Comparison of ENCODE assay signal across 9 cellular contexts in the genomic region with DNA sequence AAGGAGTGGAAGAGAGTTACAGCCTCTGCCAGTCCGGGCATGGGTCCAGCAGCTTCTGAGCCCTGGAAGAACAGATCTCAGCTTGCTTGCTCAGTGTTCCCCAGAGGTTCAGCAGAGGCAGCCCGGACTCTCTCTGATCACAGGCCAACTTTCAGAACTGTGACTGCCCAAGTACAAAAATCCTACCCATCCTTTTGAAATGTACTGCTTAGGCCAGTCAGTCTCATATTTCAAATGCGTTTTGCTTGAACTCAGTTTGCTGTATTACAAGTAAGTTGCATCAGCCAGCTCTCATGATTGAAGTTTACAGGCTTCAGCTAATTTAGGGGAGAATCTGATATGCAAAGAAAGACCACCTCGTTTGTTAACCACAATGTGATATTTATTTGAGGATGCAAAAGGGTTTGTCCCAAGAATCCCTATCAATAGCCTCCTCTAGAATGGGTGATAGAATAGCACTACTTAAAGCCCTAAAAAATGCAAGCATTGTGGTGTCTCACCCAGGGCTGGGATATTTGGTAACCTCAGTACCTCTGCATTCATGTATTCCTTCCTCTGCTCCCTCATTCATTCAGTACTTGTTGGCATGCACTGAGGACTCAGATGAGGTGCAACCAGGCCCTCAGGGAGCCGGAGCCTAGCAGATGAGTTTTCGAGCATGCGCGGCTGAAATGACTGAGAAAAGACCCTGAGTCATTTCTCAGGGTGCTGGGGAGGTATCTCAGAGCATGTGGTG. TPM values are rescaled to one million over a fixed set of nuclear protein-coding genes. Genes with fewer than 3 reads are reported as not detected.
DNase-seq lines count a peak whose midpoint lies in the region; ATAC-seq, FAIRE-seq and TF ChIP-seq lines count a peak whose summit lies in the region.
"Had no signal": no experiment of that assay in that cellular context is flagged by ENCODE, and none has a peak within 500 bp of the region (broad histone marks: within the 10 kb centered on the region; RNA-seq: fewer than 3 reads in every experiment).

No MANE protein-coding gene starts in this region.

- WGBS in H1 (ENCODE audit: extremely low coverage in 1 of 2, insufficient coverage in 1 of 2, insufficient read length in 1 of 2, insufficient replicate concordance in 2 of 2, low coverage in 1 of 2, low lambda C conversion rate in 2 of 2, missing lambda C conversion rate in 1 of 2), 2 experiments = 89% methylated on average over 8 of the region's 8 CpGs; no CpG with 5 or more reads in 1 of the 2 experiments

- H3K4ac ChIP-seq in H1 (replicated peaks; ENCODE audit: insufficient read length, low read depth, low read length) = no peak overlapping the region

- H4K8ac ChIP-seq in H1 (ENCODE audit: extremely low read depth, insufficient read depth, low read length) = no peak overlapping the region

- H3K27ac ChIP-seq in H1 (ENCODE audit: low read depth, low read length) (no peak overlapping the region), osteoblast (ENCODE audit: low read depth, low read length) (peak overlapping the region; percentile 84)

- no peak overlapping the region for H3K4me3 ChIP-seq in H1 (ENCODE audit: extremely low read depth in 1 of 4, insufficient read depth in 2 of 4, low read depth in 3 of 4, low read length in 4 of 4)
- peak overlapping the region; percentile 48 for H3K4me3 ChIP-seq in osteoblast (ENCODE audit: insufficient read depth, low read length)

- H2BK15ac ChIP-seq in H1 (ENCODE audit: low read length) = no peak overlapping the region

- no peak for TF ChIP-seq POLR2A in H1 (IDR thresholded peaks at IDR 0.05; ENCODE audit: control extremely low read depth in 1 of 2, low read depth in 2 of 2, low read length in 2 of 2)

- TF ChIP-seq EP300 in H1 (IDR thresholded peaks at IDR 0.05; ENCODE audit: borderline replicate concordance in 1 of 2, low read depth in 2 of 2, low read length in 2 of 2) = no peak

- H3K79me2 ChIP-seq in H1 (ENCODE audit: control insufficient read depth in 1 of 2, insufficient read depth in 2 of 2, low read length in 2 of 2) (peaks cover 2 to 32% of the 10 kb centered on the region in 2 experiments; a peak in 3 of 4 replicates), osteoblast (ENCODE audit: insufficient read depth, low read length) (peaks cover 45% of the 10 kb centered on the region)

- H2BK120ac ChIP-seq in H1 (replicated peaks; ENCODE audit: low read depth, low read length) = no peak overlapping the region

- no peak overlapping the region for H2AK5ac ChIP-seq in H1 (ENCODE audit: low read depth, low read length)

- no peak overlapping the region for H2BK20ac ChIP-seq in H1 (ENCODE audit: low read length)

- no peak overlapping the region for H3K14ac ChIP-seq in H1 (ENCODE audit: insufficient read length)

- H3K23me2 ChIP-seq in H1 (ENCODE audit: low read depth, low read length) = no peaks in the 10 kb centered on the region

- peaks cover 0 to 1% (median 0%) of the 10 kb centered on the region in 4 experiments; a peak in 1 of 7 replicates for H3K4me1 ChIP-seq in H1 (replicated peaks in 1 of 4; ENCODE audit: control insufficient read depth in 3 of 4, insufficient read depth in 4 of 4, low read length in 3 of 4)
- peaks cover 28% of the 10 kb centered on the region for H3K4me1 ChIP-seq in osteoblast (ENCODE audit: insufficient read depth, low read length)

- no peak for TF ChIP-seq RAD21 in H1 (IDR thresholded peaks at IDR 0.05 in 1 of 2, conservative IDR thresholded peaks at IDR 0.05 in 1 of 2; ENCODE audit: low read depth in 2 of 2, low read length in 2 of 2)

- H2AFZ ChIP-seq in H1 (ENCODE audit: low read length) (no peak overlapping the region), osteoblast (ENCODE audit: low read length) (peak overlapping the region; percentile 21)

- no peak overlapping the region for H2BK12ac ChIP-seq in H1 (ENCODE audit: low read depth, low read length)

- no peak overlapping the region for H2BK5ac ChIP-seq in H1 (ENCODE audit: low read depth, low read length)

- no peak overlapping the region for H4K91ac ChIP-seq in H1 (replicated peaks; ENCODE audit: insufficient read length, low read length)

- no peak overlapping the region for H3K4me2 ChIP-seq in H1 (ENCODE audit: insufficient read depth in 1 of 2, low read depth in 2 of 2, low read length in 2 of 2)
- H3K4me2 ChIP-seq in osteoblast (ENCODE audit: insufficient read depth, low read length) = peak overlapping the region; percentile 69

- H3K9me3 ChIP-seq in H1 (ENCODE audit: insufficient read depth in 2 of 2, low read depth in 1 of 2, low read length in 1 of 2) (no peaks in the 10 kb centered on the region), osteoblast (ENCODE audit: low read depth, low read length) (no peaks in the 10 kb centered on the region)

- no peak overlapping the region for H3K56ac ChIP-seq in H1 (replicated peaks; ENCODE audit: insufficient read length, low read depth, low read length)

- CTCF ChIA-PET in H1 (lab: Charles Lee; ENCODE audit: partially characterized antibody) = interaction anchor here (1.6 to 4.5 kb wide), 3 partner anchors 10 to 160 kb away, joined by 3 to 31 read pairs (median 8); no protein-coding TSS in a partner anchor

- H3K79me1 ChIP-seq in H1 (ENCODE audit: low read depth, low read length) = peaks cover 4% of the 10 kb centered on the region

- no peaks in the 10 kb centered on the region for H3K27me3 ChIP-seq in H1 (replicated peaks in 1 of 4; ENCODE audit: control insufficient read depth in 3 of 4, extremely low read depth in 1 of 4, insufficient read depth in 3 of 4, low read length in 3 of 4)
- H3K27me3 ChIP-seq in osteoblast (ENCODE audit: insufficient read depth, low read length) = no peaks in the 10 kb centered on the region

- H4K20me1 ChIP-seq in H1 (replicated peaks in 1 of 2; ENCODE audit: control insufficient read depth in 1 of 2, insufficient read depth in 2 of 2, low read length in 2 of 2) = peaks cover 2 to 11% of the 10 kb centered on the region in 2 experiments
- no peaks in the 10 kb centered on the region for H4K20me1 ChIP-seq in osteoblast (ENCODE audit: insufficient read depth, low read length)

- no peak for FAIRE-seq in H1 (lab: Jason Lieb, UNC)

- no peak for ATAC-seq in HG02970 (IDR thresholded peaks at IDR 0.05; ENCODE audit: low FRiP score, unreplicated experiment)
- no peak for ATAC-seq in GM21367 (IDR thresholded peaks at IDR 0.05; ENCODE audit: unreplicated experiment)

- H3K23ac ChIP-seq in H1 (ENCODE audit: insufficient read length) = no peak overlapping the region

- H4K5ac ChIP-seq in H1 (ENCODE audit: insufficient read length, low read depth, low read length) = no peak overlapping the region

- H3K18ac ChIP-seq in H1 (ENCODE audit: extremely low read depth, low read length) = no peak overlapping the region

- H3K9ac ChIP-seq in H1 (replicated peaks in 1 of 4; ENCODE audit: extremely low read depth in 1 of 4, low read depth in 3 of 4, low read length in 3 of 4) = no peak overlapping the region; a peak in 1 of 7 replicates

- POLR2A ChIA-PET in H1 (lab: Charles Lee; ENCODE audit: partially characterized antibody) = interaction anchor here (1.1 to 1.8 kb wide), 4 partner anchors 9 to 19 kb away, joined by 3 to 13 read pairs (median 4); partner anchors contain the start of gene ANKRD61

- peak; percentile 35 for DNase-seq in NCI-H510A treated with DMSO at 0.1 percent for 48 hours (lab: John Stamatoyannopoulos, UW)
- no peak for DNase-seq in NCI-H510A (lab: John Stamatoyannopoulos, UW)
- DNase-seq in NCI-H69 (lab: John Stamatoyannopoulos, UW) = peak; percentile 64
- no peak for DNase-seq in H1 (ENCODE audit: low read depth in 1 of 2, low spot score in 2 of 2)
- peak; percentile 87 for DNase-seq in osteoblast (ENCODE audit: insufficient read length, low spot score, missing footprints)
- no peak for DNase-seq in NCI-H2081 treated with DMSO at 0.1 percent for 48 hours (lab: John Stamatoyannopoulos, UW)
- DNase-seq: CD4-positive, CD25-positive, alpha-beta regulatory T cell had no signal

- peaks cover 36 to 84% (median 57%) of the 10 kb centered on the region in 4 experiments for H3K36me3 ChIP-seq in H1 (ENCODE audit: control insufficient read depth in 2 of 4, insufficient read depth in 4 of 4, low read length in 3 of 4)
- H3K36me3 ChIP-seq in osteoblast (ENCODE audit: insufficient read depth, low read length) = peaks cover 33% of the 10 kb centered on the region

- TF ChIP-seq CTCF in H1 (IDR thresholded peaks at IDR 0.05; ENCODE audit: control extremely low read depth in 1 of 3, insufficient read depth in 1 of 3, low read depth in 1 of 3, low read length in 3 of 3) (no peak), osteoblast (IDR thresholded peaks at IDR 0.05; ENCODE audit: extremely low read depth, low read depth, low read length) (no peak)

RNA-seq across cellular contexts. Expression of gene AIMP2, which starts 7.0 kb away (rescaled TPM):
- total RNA-seq in H1 (2021; fragmentation: NEBNext Ultra II Directional; extraction: Animal tissue kit (Norgen Biotek cat#: 25700)) = 82.4 and 85.6 TPM in 2 replicates
- 94.7 and 99.0 TPM in 2 replicates for polyA plus RNA-seq in H1 (2011; rRNA removed)
- 89.4 TPM for polyA plus RNA-seq in H1 (2011; cell fraction: cytosol; rRNA removed)
- 68.2 TPM for polyA plus RNA-seq in H1 (2011; cell fraction: nucleus; rRNA removed)
- polyA plus RNA-seq in H1 (2012, experiment 1 of 2) = 69.9 to 80.3 TPM (median 78.0 TPM) in 4 replicates
- 70.6 TPM for polyA plus RNA-seq in H1 (2012, experiment 2 of 2)
- 77.2 TPM for polyA plus RNA-seq in H1 (2013, experiment 1 of 2)
- polyA plus RNA-seq in H1 (2013, experiment 2 of 2) = 76.5 TPM
- 66.1 and 78.4 TPM in 2 replicates for polyA minus RNA-seq in H1 (2011; rRNA and poly(A)+ RNA removed)
- polyA minus RNA-seq in H1 (2011; cell fraction: cytosol; rRNA and poly(A)+ RNA removed) = 52.8 TPM
- polyA minus RNA-seq in H1 (2011; cell fraction: nucleus; rRNA and poly(A)+ RNA removed) = 46.9 TPM
- total RNA-seq in osteoblast = 60.1 and 61.5 TPM in 2 replicates

RNA-seq across cellular contexts. Expression of gene PMS2, which starts 7.2 kb away (rescaled TPM):
- total RNA-seq in H1 (2021; fragmentation: NEBNext Ultra II Directional; extraction: Animal tissue kit (Norgen Biotek cat#: 25700)) = 11.1 and 12.1 TPM in 2 replicates
- polyA plus RNA-seq in H1 (2011; rRNA removed) = 3.3 and 4.8 TPM in 2 replicates
- polyA plus RNA-seq in H1 (2011; cell fraction: cytosol; rRNA removed) = 6.3 TPM
- 4.3 TPM for polyA plus RNA-seq in H1 (2011; cell fraction: nucleus; rRNA removed)
- 7.3 to 10.4 TPM (median 8.2 TPM) in 4 replicates for polyA plus RNA-seq in H1 (2012, experiment 1 of 2)
- polyA plus RNA-seq in H1 (2012, experiment 2 of 2) = 1.6 TPM
- 6.8 TPM for polyA plus RNA-seq in H1 (2013, experiment 1 of 2)
- 7.3 TPM for polyA plus RNA-seq in H1 (2013, experiment 2 of 2)
- 12.4 and 13.4 TPM in 2 replicates for polyA minus RNA-seq in H1 (2011; rRNA and poly(A)+ RNA removed)
- polyA minus RNA-seq in H1 (2011; cell fraction: cytosol; rRNA and poly(A)+ RNA removed) = 6.3 TPM
- polyA minus RNA-seq in H1 (2011; cell fraction: nucleus; rRNA and poly(A)+ RNA removed) = 12.5 TPM
- total RNA-seq in osteoblast = 22.4 and 23.5 TPM in 2 replicates

RNA-seq across cellular contexts. Expression of gene ANKRD61, which starts 15.1 kb away (rescaled TPM):
- total RNA-seq in H1 (2021; fragmentation: NEBNext Ultra II Directional; extraction: Animal tissue kit (Norgen Biotek cat#: 25700)) = 0.32 and 0.42 TPM in 2 replicates
- 0.23 and 0.24 TPM in 2 replicates for polyA plus RNA-seq in H1 (2011; rRNA removed)
- polyA plus RNA-seq in H1 (2011; cell fraction: cytosol; rRNA removed) = 0.35 TPM
- polyA plus RNA-seq in H1 (2011; cell fraction: nucleus; rRNA removed) = 0.46 TPM
- 0.87 to 1.5 TPM (median 1.0 TPM) in 4 replicates for polyA plus RNA-seq in H1 (2012, experiment 1 of 2)
- not detected for polyA plus RNA-seq in H1 (2012, experiment 2 of 2)
- 0.10 TPM for polyA plus RNA-seq in H1 (2013, experiment 1 of 2)
- polyA plus RNA-seq in H1 (2013, experiment 2 of 2) = 0.09 TPM
- polyA minus RNA-seq in H1 (2011; rRNA and poly(A)+ RNA removed) = 0.13 and 0.22 TPM in 2 replicates
- not detected for polyA minus RNA-seq in H1 (2011; cell fraction: cytosol; rRNA and poly(A)+ RNA removed)
- not detected for polyA minus RNA-seq in H1 (2011; cell fraction: nucleus; rRNA and poly(A)+ RNA removed)
- total RNA-seq in osteoblast = not detected in 2 replicates
- total RNA-seq: CD4-positive, CD25-positive, alpha-beta regulatory T cell had no signal

RNA-seq across cellular contexts. Expression of gene EIF2AK1, which starts 42.9 kb away (rescaled TPM):
- total RNA-seq in H1 (2021; fragmentation: NEBNext Ultra II Directional; extraction: Animal tissue kit (Norgen Biotek cat#: 25700)) = 93.4 and 104 TPM in 2 replicates
- 39.2 and 53.5 TPM in 2 replicates for polyA plus RNA-seq in H1 (2011; rRNA removed)
- 96.1 TPM for polyA plus RNA-seq in H1 (2011; cell fraction: cytosol; rRNA removed)
- polyA plus RNA-seq in H1 (2011; cell fraction: nucleus; rRNA removed) = 107 TPM
- polyA plus RNA-seq in H1 (2012, experiment 1 of 2) = 48.6 to 79.1 TPM (median 65.2 TPM) in 4 replicates
- 14.1 TPM for polyA plus RNA-seq in H1 (2012, experiment 2 of 2)
- 48.3 TPM for polyA plus RNA-seq in H1 (2013, experiment 1 of 2)
- polyA plus RNA-seq in H1 (2013, experiment 2 of 2) = 56.6 TPM
- 72.0 and 103 TPM in 2 replicates for polyA minus RNA-seq in H1 (2011; rRNA and poly(A)+ RNA removed)
- 39.3 TPM for polyA minus RNA-seq in H1 (2011; cell fraction: cytosol; rRNA and poly(A)+ RNA removed)
- 65.5 TPM for polyA minus RNA-seq in H1 (2011; cell fraction: nucleus; rRNA and poly(A)+ RNA removed)
- total RNA-seq in osteoblast = 67.2 and 118 TPM in 2 replicates

RNA-seq across cellular contexts. Expression of gene RSPH10B, which starts 45.6 kb away (rescaled TPM):
- 0.17 and 0.45 TPM in 2 replicates for total RNA-seq in H1 (2021; fragmentation: NEBNext Ultra II Directional; extraction: Animal tissue kit (Norgen Biotek cat#: 25700))
- polyA plus RNA-seq in H1 (2011; rRNA removed) = 0.17 and 0.25 TPM in 2 replicates
- polyA plus RNA-seq in H1 (2011; cell fraction: cytosol; rRNA removed) = 0.37 TPM
- polyA plus RNA-seq in H1 (2011; cell fraction: nucleus; rRNA removed) = 0.83 TPM
- 0.36 to 0.50 TPM (median 0.42 TPM) in 4 replicates for polyA plus RNA-seq in H1 (2012, experiment 1 of 2)
- not detected for polyA plus RNA-seq in H1 (2012, experiment 2 of 2)
- 0.18 TPM for polyA plus RNA-seq in H1 (2013, experiment 1 of 2)
- polyA plus RNA-seq in H1 (2013, experiment 2 of 2) = 0.37 TPM
- 0.32 and 0.37 TPM in 2 replicates for polyA minus RNA-seq in H1 (2011; rRNA and poly(A)+ RNA removed)
- not detected for polyA minus RNA-seq in H1 (2011; cell fraction: cytosol; rRNA and poly(A)+ RNA removed)
- polyA minus RNA-seq in H1 (2011; cell fraction: nucleus; rRNA and poly(A)+ RNA removed) = 1.4 TPM
- under 0.01 TPM in 1 of 2 replicates, not detected in the other for total RNA-seq in osteoblast
- total RNA-seq: CD4-positive, CD25-positive, alpha-beta regulatory T cell had no signal
- polyA plus RNA-seq: CD4-positive, CD25-positive, alpha-beta regulatory T cell had no signal

Comparison
In these comparisons a context has a peak if more than half of its experiments do, and no peak if none do; other contexts are left out.
1. DNase-seq: peak in NCI-H510A treated with DMSO at 0.1 percent for 48 hours (single experiment), NCI-H69 (single experiment) and osteoblast (single experiment); none in NCI-H510A (single experiment), H1 (0 of 2) and NCI-H2081 treated with DMSO at 0.1 percent for 48 hours (single experiment).